ENCODE assay signal across 1 cellular context in the genomic region with DNA sequence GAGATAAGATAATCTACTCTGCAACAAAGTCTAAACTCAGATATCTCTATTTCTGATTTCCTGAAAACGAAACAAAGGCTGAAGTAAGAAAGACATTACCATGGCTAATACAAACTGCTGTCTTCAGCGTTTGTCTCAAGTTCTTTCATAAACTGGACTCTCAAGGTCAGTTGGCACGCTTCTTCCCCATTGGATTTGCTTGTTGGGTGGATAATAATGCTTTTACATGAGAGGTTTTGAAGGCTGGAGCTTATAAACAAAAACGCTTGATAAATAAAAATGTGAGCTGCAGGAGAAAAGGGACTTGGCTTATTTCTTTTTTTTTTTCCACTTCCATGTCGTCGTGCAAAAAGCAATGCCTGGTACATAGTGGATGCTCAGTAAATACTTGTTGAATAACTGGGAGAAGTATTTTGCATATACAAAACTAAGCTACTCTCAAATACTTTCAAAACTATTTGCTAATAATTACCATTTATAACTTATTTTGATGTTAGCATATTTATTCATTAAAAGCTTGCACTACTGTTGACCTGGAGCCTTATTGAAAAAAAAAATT.
TF ChIP-seq lines count a peak whose summit lies in the region.

No MANE protein-coding gene starts in this region.

TF ChIP-seq in HCT116, 20 proteins besides CTCF, POLR2A, EP300 and RAD21 (continued from another document):
- TF ChIP-seq, protein P1, sequence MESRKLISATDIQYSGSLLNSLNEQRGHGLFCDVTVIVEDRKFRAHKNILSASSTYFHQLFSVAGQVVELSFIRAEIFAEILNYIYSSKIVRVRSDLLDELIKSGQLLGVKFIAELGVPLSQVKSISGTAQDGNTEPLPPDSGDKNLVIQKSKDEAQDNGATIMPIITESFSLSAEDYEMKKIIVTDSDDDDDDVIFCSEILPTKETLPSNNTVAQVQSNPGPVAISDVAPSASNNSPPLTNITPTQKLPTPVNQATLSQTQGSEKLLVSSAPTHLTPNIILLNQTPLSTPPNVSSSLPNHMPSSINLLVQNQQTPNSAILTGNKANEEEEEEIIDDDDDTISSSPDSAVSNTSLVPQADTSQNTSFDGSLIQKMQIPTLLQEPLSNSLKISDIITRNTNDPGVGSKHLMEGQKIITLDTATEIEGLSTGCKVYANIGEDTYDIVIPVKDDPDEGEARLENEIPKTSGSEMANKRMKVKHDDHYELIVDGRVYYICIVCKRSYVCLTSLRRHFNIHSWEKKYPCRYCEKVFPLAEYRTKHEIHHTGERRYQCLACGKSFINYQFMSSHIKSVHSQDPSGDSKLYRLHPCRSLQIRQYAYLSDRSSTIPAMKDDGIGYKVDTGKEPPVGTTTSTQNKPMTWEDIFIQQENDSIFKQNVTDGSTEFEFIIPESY (IDR thresholded peaks at IDR 0.05; ENCODE audit: extremely low read depth, insufficient replicate concordance, low read length): no peak
